In the genomic region with DNA sequence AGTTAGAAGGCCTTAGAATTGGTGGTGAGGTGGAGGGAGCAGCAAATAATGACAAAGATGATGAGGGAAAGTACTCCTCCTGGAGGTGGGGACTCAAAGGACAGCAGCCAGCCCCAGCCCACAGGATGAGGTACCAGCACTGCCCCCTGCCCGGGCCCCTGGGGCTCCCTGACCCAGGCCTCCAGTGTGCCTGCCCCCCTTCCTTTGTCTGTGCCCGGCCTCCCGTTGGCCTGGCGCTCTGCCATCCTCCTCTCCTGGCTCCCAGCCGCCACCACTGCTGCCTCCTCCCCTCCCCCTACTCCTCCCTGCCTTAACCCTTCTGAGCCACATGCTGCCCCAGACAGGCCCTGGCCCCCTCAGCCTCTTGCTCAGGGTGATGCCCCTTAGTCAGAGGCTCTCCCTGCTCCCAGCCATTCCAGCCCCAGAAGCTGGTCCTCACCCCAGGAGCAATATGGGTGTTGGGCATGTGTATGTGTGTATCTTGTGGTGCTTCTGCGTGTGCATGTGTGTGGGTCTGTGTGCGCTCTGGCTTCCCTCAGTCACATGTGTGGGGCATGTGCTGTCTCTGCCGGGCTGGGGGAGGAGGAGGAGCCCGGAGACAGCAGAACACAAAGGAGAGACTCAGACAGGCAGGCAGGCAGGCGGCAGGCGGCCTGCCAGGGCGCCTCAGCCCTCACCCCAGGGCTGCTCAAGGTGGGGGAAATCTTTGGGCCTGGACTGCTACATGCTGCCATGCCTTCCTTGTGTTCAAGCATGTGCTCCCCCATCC, we compare ENCODE assay signal across 1 cellular context.
TF ChIP-seq lines count a peak whose summit lies in the region.

No MANE protein-coding gene starts in this region.

TF ChIP-seq in HepG2, 621 proteins besides CTCF, POLR2A, EP300 and RAD21 (continued from another document and continues in another):
- TF ChIP-seq HIVEP1 (CRISPR knock-in tag; IDR thresholded peaks at IDR 0.05) (no peak), GTF2F1 (IDR thresholded peaks at IDR 0.05; ENCODE audit: low read length) (no peak), NFE2 (CRISPR knock-in tag; IDR thresholded peaks at IDR 0.05) (no peak), MAFK (conservative IDR thresholded peaks at IDR 0.05 in 1 of 2, IDR thresholded peaks at IDR 0.05 in 1 of 2; ENCODE audit: low read length in 2 of 2) (no peak), ZNF263 (CRISPR knock-in tag; IDR thresholded peaks at IDR 0.05) (peak; percentile 68), ZNF34 (CRISPR knock-in tag; IDR thresholded peaks at IDR 0.05; ENCODE audit: borderline replicate concordance) (no peak), ZNF331 (CRISPR knock-in tag; IDR thresholded peaks at IDR 0.05) (no peak), ZNF367 (CRISPR knock-in tag; IDR thresholded peaks at IDR 0.05; ENCODE audit: borderline replicate concordance) (no peak), PAWR (CRISPR knock-in tag; IDR thresholded peaks at IDR 0.05; ENCODE audit: borderline replicate concordance) (no peak), ZNF709 (CRISPR knock-in tag; IDR thresholded peaks at IDR 0.05) (0 out of 2 replicates have a peak, but pooled peaks have one; percentile 41), ATRX (CRISPR knock-in tag; IDR thresholded peaks at IDR 0.05; ENCODE audit: borderline replicate concordance) (no peak), KAT7 (CRISPR knock-in tag; IDR thresholded peaks at IDR 0.05; ENCODE audit: borderline replicate concordance) (no peak), ZNF780A (CRISPR knock-in tag; IDR thresholded peaks at IDR 0.05) (no peak), ZNF629 (CRISPR knock-in tag; conservative IDR thresholded peaks at IDR 0.05) (no peak), ARNTL (CRISPR knock-in tag; IDR thresholded peaks at IDR 0.05) (peak; percentile 99), KLF13 (CRISPR knock-in tag; IDR thresholded peaks at IDR 0.05) (no peak), CAMTA2 (CRISPR knock-in tag; IDR thresholded peaks at IDR 0.05; ENCODE audit: borderline replicate concordance) (no peak), BRD4 (CRISPR knock-in tag; IDR thresholded peaks at IDR 0.05) (no peak), ADNP (CRISPR knock-in tag; IDR thresholded peaks at IDR 0.05) (no peak), ELF4 (CRISPR knock-in tag; IDR thresholded peaks at IDR 0.05; ENCODE audit: borderline replicate concordance) (no peak), ZNF382 (CRISPR knock-in tag; IDR thresholded peaks at IDR 0.05; ENCODE audit: borderline replicate concordance) (no peak), ZMAT3 (CRISPR knock-in tag; conservative IDR thresholded peaks at IDR 0.05) (no peak), ZIK1 (CRISPR knock-in tag; IDR thresholded peaks at IDR 0.05; ENCODE audit: borderline replicate concordance, low read depth) (no peak), ZNF749 (CRISPR knock-in tag; IDR thresholded peaks at IDR 0.05; ENCODE audit: borderline replicate concordance) (no peak), ZSCAN22 (CRISPR knock-in tag; IDR thresholded peaks at IDR 0.05) (no peak), ASH2L (IDR thresholded peaks at IDR 0.05; ENCODE audit: insufficient read length, low read depth, low read length) (peak; percentile 42), ZSCAN31 (CRISPR knock-in tag; IDR thresholded peaks at IDR 0.05; ENCODE audit: low read depth) (no peak), NKX3-1 (CRISPR knock-in tag; IDR thresholded peaks at IDR 0.05) (no peak), MLLT10 (CRISPR knock-in tag; IDR thresholded peaks at IDR 0.05) (no peak), ZNF510 (CRISPR knock-in tag; IDR thresholded peaks at IDR 0.05; ENCODE audit: low read depth) (no peak), SNAPC2 (CRISPR knock-in tag; IDR thresholded peaks at IDR 0.05) (peak; percentile 62; the same call in 1 of the 2 replicates), MIER2 (CRISPR knock-in tag; IDR thresholded peaks at IDR 0.05) (no peak), RFX3 (CRISPR knock-in tag; IDR thresholded peaks at IDR 0.05) (no peak)
- TF ChIP-seq, protein P1, sequence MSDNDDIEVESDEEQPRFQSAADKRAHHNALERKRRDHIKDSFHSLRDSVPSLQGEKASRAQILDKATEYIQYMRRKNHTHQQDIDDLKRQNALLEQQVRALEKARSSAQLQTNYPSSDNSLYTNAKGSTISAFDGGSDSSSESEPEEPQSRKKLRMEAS (IDR thresholded peaks at IDR 0.05): peak; percentile 86
- TF ChIP-seq, protein P2, sequence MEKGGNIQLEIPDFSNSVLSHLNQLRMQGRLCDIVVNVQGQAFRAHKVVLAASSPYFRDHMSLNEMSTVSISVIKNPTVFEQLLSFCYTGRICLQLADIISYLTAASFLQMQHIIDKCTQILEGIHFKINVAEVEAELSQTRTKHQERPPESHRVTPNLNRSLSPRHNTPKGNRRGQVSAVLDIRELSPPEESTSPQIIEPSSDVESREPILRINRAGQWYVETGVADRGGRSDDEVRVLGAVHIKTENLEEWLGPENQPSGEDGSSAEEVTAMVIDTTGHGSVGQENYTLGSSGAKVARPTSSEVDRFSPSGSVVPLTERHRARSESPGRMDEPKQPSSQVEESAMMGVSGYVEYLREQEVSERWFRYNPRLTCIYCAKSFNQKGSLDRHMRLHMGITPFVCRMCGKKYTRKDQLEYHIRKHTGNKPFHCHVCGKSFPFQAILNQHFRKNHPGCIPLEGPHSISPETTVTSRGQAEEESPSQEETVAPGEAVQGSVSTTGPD (CRISPR knock-in tag; IDR thresholded peaks at IDR 0.05): no peak
- TF ChIP-seq, protein P3, sequence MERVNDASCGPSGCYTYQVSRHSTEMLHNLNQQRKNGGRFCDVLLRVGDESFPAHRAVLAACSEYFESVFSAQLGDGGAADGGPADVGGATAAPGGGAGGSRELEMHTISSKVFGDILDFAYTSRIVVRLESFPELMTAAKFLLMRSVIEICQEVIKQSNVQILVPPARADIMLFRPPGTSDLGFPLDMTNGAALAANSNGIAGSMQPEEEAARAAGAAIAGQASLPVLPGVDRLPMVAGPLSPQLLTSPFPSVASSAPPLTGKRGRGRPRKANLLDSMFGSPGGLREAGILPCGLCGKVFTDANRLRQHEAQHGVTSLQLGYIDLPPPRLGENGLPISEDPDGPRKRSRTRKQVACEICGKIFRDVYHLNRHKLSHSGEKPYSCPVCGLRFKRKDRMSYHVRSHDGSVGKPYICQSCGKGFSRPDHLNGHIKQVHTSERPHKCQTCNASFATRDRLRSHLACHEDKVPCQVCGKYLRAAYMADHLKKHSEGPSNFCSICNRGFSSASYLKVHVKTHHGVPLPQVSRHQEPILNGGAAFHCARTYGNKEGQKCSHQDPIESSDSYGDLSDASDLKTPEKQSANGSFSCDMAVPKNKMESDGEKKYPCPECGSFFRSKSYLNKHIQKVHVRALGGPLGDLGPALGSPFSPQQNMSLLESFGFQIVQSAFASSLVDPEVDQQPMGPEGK (CRISPR knock-in tag; IDR thresholded peaks at IDR 0.05): peak; percentile 75; the same call in 1 of the 2 replicates
- TF ChIP-seq, protein P4, sequence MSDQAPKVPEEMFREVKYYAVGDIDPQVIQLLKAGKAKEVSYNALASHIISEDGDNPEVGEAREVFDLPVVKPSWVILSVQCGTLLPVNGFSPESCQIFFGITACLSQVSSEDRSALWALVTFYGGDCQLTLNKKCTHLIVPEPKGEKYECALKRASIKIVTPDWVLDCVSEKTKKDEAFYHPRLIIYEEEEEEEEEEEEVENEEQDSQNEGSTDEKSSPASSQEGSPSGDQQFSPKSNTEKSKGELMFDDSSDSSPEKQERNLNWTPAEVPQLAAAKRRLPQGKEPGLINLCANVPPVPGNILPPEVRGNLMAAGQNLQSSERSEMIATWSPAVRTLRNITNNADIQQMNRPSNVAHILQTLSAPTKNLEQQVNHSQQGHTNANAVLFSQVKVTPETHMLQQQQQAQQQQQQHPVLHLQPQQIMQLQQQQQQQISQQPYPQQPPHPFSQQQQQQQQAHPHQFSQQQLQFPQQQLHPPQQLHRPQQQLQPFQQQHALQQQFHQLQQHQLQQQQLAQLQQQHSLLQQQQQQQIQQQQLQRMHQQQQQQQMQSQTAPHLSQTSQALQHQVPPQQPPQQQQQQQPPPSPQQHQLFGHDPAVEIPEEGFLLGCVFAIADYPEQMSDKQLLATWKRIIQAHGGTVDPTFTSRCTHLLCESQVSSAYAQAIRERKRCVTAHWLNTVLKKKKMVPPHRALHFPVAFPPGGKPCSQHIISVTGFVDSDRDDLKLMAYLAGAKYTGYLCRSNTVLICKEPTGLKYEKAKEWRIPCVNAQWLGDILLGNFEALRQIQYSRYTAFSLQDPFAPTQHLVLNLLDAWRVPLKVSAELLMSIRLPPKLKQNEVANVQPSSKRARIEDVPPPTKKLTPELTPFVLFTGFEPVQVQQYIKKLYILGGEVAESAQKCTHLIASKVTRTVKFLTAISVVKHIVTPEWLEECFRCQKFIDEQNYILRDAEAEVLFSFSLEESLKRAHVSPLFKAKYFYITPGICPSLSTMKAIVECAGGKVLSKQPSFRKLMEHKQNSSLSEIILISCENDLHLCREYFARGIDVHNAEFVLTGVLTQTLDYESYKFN (CRISPR knock-in tag; conservative IDR thresholded peaks at IDR 0.05): peak; percentile 73; the same call in 1 of the 2 replicates
- TF ChIP-seq, protein P5, sequence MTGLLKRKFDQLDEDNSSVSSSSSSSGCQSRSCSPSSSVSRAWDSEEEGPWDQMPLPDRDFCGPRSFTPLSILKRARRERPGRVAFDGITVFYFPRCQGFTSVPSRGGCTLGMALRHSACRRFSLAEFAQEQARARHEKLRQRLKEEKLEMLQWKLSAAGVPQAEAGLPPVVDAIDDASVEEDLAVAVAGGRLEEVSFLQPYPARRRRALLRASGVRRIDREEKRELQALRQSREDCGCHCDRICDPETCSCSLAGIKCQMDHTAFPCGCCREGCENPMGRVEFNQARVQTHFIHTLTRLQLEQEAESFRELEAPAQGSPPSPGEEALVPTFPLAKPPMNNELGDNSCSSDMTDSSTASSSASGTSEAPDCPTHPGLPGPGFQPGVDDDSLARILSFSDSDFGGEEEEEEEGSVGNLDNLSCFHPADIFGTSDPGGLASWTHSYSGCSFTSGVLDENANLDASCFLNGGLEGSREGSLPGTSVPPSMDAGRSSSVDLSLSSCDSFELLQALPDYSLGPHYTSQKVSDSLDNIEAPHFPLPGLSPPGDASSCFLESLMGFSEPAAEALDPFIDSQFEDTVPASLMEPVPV (CRISPR knock-in tag; IDR thresholded peaks at IDR 0.05): peak; percentile 55; the same call in 1 of the 2 replicates
- TF ChIP-seq, protein P6, sequence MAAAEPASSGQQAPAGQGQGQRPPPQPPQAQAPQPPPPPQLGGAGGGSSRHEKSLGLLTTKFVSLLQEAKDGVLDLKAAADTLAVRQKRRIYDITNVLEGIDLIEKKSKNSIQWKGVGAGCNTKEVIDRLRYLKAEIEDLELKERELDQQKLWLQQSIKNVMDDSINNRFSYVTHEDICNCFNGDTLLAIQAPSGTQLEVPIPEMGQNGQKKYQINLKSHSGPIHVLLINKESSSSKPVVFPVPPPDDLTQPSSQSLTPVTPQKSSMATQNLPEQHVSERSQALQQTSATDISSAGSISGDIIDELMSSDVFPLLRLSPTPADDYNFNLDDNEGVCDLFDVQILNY (CRISPR knock-in tag; conservative IDR thresholded peaks at IDR 0.05): no peak
- TF ChIP-seq, protein P7, sequence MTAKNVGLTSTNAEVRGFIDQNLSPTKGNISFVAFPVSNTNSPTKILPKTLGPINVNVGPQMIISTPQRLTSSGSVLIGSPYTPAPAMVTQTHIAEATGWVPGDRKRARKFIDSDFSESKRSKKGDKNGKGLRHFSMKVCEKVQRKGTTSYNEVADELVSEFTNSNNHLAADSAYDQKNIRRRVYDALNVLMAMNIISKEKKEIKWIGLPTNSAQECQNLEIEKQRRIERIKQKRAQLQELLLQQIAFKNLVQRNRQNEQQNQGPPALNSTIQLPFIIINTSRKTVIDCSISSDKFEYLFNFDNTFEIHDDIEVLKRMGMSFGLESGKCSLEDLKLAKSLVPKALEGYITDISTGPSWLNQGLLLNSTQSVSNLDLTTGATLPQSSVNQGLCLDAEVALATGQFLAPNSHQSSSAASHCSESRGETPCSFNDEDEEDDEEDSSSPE (CRISPR knock-in tag; IDR thresholded peaks at IDR 0.05): no peak
- TF ChIP-seq, protein P8, sequence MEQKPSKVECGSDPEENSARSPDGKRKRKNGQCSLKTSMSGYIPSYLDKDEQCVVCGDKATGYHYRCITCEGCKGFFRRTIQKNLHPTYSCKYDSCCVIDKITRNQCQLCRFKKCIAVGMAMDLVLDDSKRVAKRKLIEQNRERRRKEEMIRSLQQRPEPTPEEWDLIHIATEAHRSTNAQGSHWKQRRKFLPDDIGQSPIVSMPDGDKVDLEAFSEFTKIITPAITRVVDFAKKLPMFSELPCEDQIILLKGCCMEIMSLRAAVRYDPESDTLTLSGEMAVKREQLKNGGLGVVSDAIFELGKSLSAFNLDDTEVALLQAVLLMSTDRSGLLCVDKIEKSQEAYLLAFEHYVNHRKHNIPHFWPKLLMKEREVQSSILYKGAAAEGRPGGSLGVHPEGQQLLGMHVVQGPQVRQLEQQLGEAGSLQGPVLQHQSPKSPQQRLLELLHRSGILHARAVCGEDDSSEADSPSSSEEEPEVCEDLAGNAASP (CRISPR knock-in tag; IDR thresholded peaks at IDR 0.05; ENCODE audit: borderline replicate concordance): no peak; the same call in 1 of the 2 replicates
- TF ChIP-seq, protein P9, sequence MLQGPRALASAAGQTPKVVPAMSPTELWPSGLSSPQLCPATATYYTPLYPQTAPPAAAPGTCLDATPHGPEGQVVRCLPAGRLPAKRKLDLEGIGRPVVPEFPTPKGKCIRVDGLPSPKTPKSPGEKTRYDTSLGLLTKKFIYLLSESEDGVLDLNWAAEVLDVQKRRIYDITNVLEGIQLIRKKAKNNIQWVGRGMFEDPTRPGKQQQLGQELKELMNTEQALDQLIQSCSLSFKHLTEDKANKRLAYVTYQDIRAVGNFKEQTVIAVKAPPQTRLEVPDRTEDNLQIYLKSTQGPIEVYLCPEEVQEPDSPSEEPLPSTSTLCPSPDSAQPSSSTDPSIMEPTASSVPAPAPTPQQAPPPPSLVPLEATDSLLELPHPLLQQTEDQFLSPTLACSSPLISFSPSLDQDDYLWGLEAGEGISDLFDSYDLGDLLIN (CRISPR knock-in tag; IDR thresholded peaks at IDR 0.05; ENCODE audit: borderline replicate concordance): no peak
- TF ChIP-seq, protein P10, sequence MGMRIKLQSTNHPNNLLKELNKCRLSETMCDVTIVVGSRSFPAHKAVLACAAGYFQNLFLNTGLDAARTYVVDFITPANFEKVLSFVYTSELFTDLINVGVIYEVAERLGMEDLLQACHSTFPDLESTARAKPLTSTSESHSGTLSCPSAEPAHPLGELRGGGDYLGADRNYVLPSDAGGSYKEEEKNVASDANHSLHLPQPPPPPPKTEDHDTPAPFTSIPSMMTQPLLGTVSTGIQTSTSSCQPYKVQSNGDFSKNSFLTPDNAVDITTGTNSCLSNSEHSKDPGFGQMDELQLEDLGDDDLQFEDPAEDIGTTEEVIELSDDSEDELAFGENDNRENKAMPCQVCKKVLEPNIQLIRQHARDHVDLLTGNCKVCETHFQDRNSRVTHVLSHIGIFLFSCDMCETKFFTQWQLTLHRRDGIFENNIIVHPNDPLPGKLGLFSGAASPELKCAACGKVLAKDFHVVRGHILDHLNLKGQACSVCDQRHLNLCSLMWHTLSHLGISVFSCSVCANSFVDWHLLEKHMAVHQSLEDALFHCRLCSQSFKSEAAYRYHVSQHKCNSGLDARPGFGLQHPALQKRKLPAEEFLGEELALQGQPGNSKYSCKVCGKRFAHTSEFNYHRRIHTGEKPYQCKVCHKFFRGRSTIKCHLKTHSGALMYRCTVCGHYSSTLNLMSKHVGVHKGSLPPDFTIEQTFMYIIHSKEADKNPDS (CRISPR knock-in tag; IDR thresholded peaks at IDR 0.05): 0 out of 2 replicates have a peak, but pooled peaks have one; percentile 60
- TF ChIP-seq, protein P11, sequence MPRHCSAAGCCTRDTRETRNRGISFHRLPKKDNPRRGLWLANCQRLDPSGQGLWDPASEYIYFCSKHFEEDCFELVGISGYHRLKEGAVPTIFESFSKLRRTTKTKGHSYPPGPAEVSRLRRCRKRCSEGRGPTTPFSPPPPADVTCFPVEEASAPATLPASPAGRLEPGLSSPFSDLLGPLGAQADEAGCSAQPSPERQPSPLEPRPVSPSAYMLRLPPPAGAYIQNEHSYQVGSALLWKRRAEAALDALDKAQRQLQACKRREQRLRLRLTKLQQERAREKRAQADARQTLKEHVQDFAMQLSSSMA (CRISPR knock-in tag; IDR thresholded peaks at IDR 0.05): no peak
